In the genomic region with DNA sequence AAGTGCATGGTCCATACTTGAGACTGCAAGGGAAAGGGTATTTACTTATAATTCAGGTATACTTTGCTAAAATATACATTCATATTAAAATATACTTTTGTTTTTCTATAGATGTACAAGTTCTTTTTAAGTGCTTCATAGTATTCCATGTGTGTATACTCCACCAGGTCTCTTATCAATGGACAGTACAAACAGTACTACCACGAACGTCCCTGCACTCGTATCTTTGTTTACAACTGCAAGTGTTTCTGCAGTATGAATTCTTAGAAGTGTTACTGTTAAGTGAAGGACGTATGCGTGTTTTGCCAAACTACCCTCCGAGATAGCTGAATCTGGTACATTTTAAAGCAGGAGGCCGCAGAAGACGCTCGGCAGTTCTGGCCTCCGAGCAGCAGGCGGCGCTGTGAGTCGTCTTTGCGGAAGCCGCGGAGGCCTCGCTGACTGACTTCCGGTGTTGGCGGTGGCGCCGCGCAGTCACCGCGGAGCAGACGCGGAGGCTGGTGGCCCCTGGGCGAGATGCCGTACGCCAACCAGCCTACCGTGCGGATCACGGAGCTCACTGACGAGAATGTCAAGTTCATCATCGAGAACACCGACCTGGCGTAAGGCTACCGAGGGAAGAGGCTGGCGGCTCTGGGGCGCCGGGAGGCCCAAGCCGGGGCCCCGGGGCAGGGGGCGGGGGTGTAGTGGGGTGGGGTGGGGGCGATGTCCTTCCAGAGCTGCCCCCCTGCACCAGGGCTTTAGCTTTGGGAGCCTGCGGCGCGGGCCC, we compare ENCODE assay signal across 8 cellular contexts. TPM values are rescaled to one million over a fixed set of nuclear protein-coding genes. Genes with fewer than 3 reads are reported as not detected.
DNase-seq lines count a peak whose midpoint lies in the region; ATAC-seq, FAIRE-seq and TF ChIP-seq lines count a peak whose summit lies in the region.

A gene (plus strand): TSS at position 471 of the 769 bp plus-strand sequence. CDS start 46 bp downstream, at position 517.

- H3K4me3 ChIP-seq in SJSA1 (peak within 1 kb of the TSS; percentile 65), gastroesophageal sphincter (peak within 1 kb of the TSS; percentile 91 to 99), suprapubic skin (peak within 1 kb of the TSS; percentile 88)

- H3K27ac ChIP-seq in SJSA1 (no peak within 1 kb of the TSS; the same call in 1 of the 2 replicates), gastroesophageal sphincter (peak within 1 kb of the TSS; percentile 76 to 92 (median 91)), suprapubic skin (peak within 1 kb of the TSS; percentile 83)

- H3K27me3 ChIP-seq in SJSA1 (replicated peaks) (no peaks in the 10 kb centered on the region), gastroesophageal sphincter (no peaks in the 10 kb centered on the region), suprapubic skin (no peaks in the 10 kb centered on the region)

- H3K9me3 ChIP-seq in SJSA1 (replicated peaks) (no peaks in the 10 kb centered on the region), gastroesophageal sphincter (no peaks in the 10 kb centered on the region), suprapubic skin (no peaks in the 10 kb centered on the region)

- DNase-seq in H4 (ENCODE audit: low spot score) = peak; percentile 77
- peak; percentile 85 for DNase-seq in LoVo (ENCODE audit: low spot score)
- DNase-seq in SJSA1 (ENCODE audit: low read depth in 1 of 2, low spot score in 2 of 2) = peak; percentile 76 to 89
- peak; percentile 94 for DNase-seq in activated naive CD4-positive, alpha-beta T cell treated with Interleukin-2 at 50 U/mL for 16 hours
- peak; percentile 79 for DNase-seq in occipital lobe (lab: John Stamatoyannopoulos, UW)
- peak; percentile 90 to 93 for DNase-seq in suprapubic skin (ENCODE audit: low spot score in 2 of 2)

- TF ChIP-seq CTCF in gastroesophageal sphincter (IDR thresholded peaks at IDR 0.05) (peak; percentile 95 to 98 (median 96)), suprapubic skin (IDR thresholded peaks at IDR 0.05) (peak; percentile 96)

- FAIRE-seq in G401.6 (lab: Jason Lieb, UNC) = peak; percentile 54

- H3K4me1 ChIP-seq in SJSA1 (replicated peaks) (peaks cover 8% of the 10 kb centered on the region), gastroesophageal sphincter (peaks cover 3 to 39% (median 16%) of the 10 kb centered on the region in 3 donors), suprapubic skin (peaks cover 20% of the 10 kb centered on the region)

- WGBS in gastroesophageal sphincter (ENCODE audit: low coverage in 1 of 2), 2 donors = 0 to 2% methylated on average over 5 to 12 of the region's 47 CpGs
- WGBS in suprapubic skin = 4% methylated on average over 13 of the region's 47 CpGs

- TF ChIP-seq POLR2A in gastroesophageal sphincter (IDR thresholded peaks at IDR 0.05) = peak; percentile 94 to 96
- peak; percentile 73 to 85 for TF ChIP-seq POLR2A in suprapubic skin (IDR thresholded peaks at IDR 0.05)

- ATAC-seq in gastroesophageal sphincter = peak; percentile 94

- H3K36me3 ChIP-seq in SJSA1 (peaks cover 63% of the 10 kb centered on the region), gastroesophageal sphincter (peaks cover 0 to 77% of the 10 kb centered on the region in 2 donors), suprapubic skin (peaks cover 66% of the 10 kb centered on the region)

- TF ChIP-seq EP300 in gastroesophageal sphincter (IDR thresholded peaks at IDR 0.05) = no peak
- no peak for TF ChIP-seq EP300 in suprapubic skin (IDR thresholded peaks at IDR 0.05)

RNA-seq across cellular contexts. Expression of the gene that starts here (rescaled TPM):
- 201 and 244 TPM in 2 replicates for total RNA-seq in H4 (2014; rRNA removed; shearing (Covaris generic))
- total RNA-seq in SJSA1 (2014; rRNA removed; shearing (Covaris generic)) = 129 and 200 TPM in 2 replicates
- 100 to 1,000 TPM in 2 of 4 donors, 10 to 100 TPM in 2; 80.0 to 141 (median 100.0) TPM for total RNA-seq in gastroesophageal sphincter
- total RNA-seq in occipital lobe = 52.7 TPM
- 10 to 100 TPM; 65.0 to 80.3 (median 72.0) TPM for total RNA-seq in suprapubic skin
